Comparison of ENCODE assay signal across 32 cellular contexts in the genomic region with DNA sequence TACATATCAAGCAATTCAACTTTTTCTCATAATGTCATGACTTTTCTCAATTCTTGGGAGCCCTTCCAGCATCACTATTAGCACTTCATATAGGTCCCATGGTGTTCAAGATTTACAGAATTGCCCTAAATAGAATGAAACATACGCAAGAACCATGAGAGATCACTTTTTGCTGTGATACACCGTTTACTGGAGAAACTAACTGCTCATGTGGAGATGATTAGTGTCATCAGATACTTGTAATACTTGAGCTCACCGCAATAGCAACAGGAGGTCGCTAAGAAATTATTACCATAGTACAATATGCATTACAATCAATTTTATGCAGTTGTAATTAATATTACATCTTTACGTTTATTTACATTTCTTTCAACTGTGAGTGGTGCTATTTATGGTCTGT.
"Had no signal": no experiment of that assay in that cellular context is flagged by ENCODE, and none has a peak within 500 bp of the region (broad histone marks: within the 10 kb centered on the region; RNA-seq: fewer than 3 reads in every experiment).

No MANE protein-coding gene starts in this region.

- H3K27ac ChIP-seq: breast epithelium, esophagus muscularis mucosa, foreskin keratinocyte, heart left ventricle, pancreas, prostate gland, skin epidermis, testis, transverse colon had no signal

- H3K36me3 ChIP-seq: breast epithelium, esophagus muscularis mucosa, heart left ventricle, pancreas, prostate gland, transverse colon had no signal

- H3K4me3 ChIP-seq: breast epithelium, esophagus muscularis mucosa, heart left ventricle, pancreas, prostate gland, skin epidermis, testis, transverse colon had no signal

- H3K4me1 ChIP-seq: prostate gland had no signal

- H3K9me3 ChIP-seq: breast epithelium, esophagus muscularis mucosa, heart left ventricle, pancreas, prostate gland, testis, transverse colon had no signal

- H3K27me3 ChIP-seq: breast epithelium, esophagus muscularis mucosa, foreskin keratinocyte, heart left ventricle, pancreas, testis, transverse colon had no signal

- DNase-seq: activated CD4-positive, alpha-beta memory T cell treated with anti-CD3 and anti-CD28 coated beads, Interleukin-2, amount 10 ng/mL, durations not matched to agents 7 days and 5 days; activated CD4-positive, alpha-beta T cell treated with anti-CD3 and anti-CD28 coated beads for 1 hour; activated CD4-positive, alpha-beta T cell treated with anti-CD3 and anti-CD28 coated beads, Interleukin-2, amount 10 ng/mL, durations not matched to agents 7 days and 5 days; activated CD8-positive, alpha-beta memory T cell treated with anti-CD3 and anti-CD28 coated beads, Interleukin-2, amount 50 U/mL, for 48 hours; activated gamma-delta T cell treated with Interleukin-2 at 50 U/mL for 16 hours; activated naive CD4-positive, alpha-beta T cell treated with anti-CD3 and anti-CD28 coated beads, Interleukin-2, amount 50 U/mL, for 16 hours; activated T-cell treated with anti-CD3 and anti-CD28 coated beads, Interleukin-2, amount 50 U/mL, for 24 hours; amygdala; central memory CD4-positive, alpha-beta T cell; dermis blood vessel endothelial cell; effector CD4-positive, alpha-beta T cell; foreskin keratinocyte; heart left ventricle; hypothalamus; immature natural killer cell; kidney; left colon; midbrain; naive thymus-derived CD4-positive, alpha-beta T cell; nucleus accumbens; pancreas; retina; stimulated activated CD4-positive, alpha-beta T cell treated with anti-CD3 and anti-CD28 coated beads, Interleukin-12 subunit alpha, Interleukin-12 subunit beta, amount 100 ng/mL, for 4 hours; stimulated activated CD4-positive, alpha-beta T cell treated with anti-CD3 and anti-CD28 coated beads, Interleukin-4, amount 100 ng/mL, for 1 hour; stimulated activated naive CD8-positive, alpha-beta T cell treated with anti-CD3 and anti-CD28 coated beads, Interleukin-15, Interleukin-2, amounts not matched to agents 100 U/mL and 50 U/mL, for 24 hours; T-helper 2 cell; testis; transverse colon had no signal
